Comparison of ENCODE assay signal across 9 cellular contexts in genomic region chr14:59688224-59689170, GRCh38.
A peak's percentile ranks its signal among the peaks of the same experiment; 100 is the strongest.
DNase-seq lines count a peak whose midpoint lies in the region; ATAC-seq and TF ChIP-seq lines count a peak whose summit lies in the region.
"Had no signal": no experiment of that assay in that cellular context is flagged by ENCODE, and none has a peak within 500 bp of the region (broad histone marks: within the 10 kb centered on the region; RNA-seq: fewer than 3 reads in every experiment).

No MANE protein-coding gene starts in this region.

- POLR2A ChIA-PET in activated CD4-positive, alpha-beta T cell treated with anti-CD3 and anti-CD28 coated beads, Interleukin-2, amount 10 ng/mL, durations not matched to agents 7 days and 5 days (lab: Charles Lee), result no interaction called here

- no peaks in the 10 kb centered on the region for H3K36me3 Mint-ChIP-seq in activated CD4-positive, alpha-beta T cell treated with anti-CD3 and anti-CD28 coated beads, Interleukin-2, amount 10 ng/mL, durations not matched to agents 7 days and 5 days (ENCODE audit: low read depth)

- TF ChIP-seq CTCF in lung (IDR thresholded peaks at IDR 0.05; ENCODE audit: control extremely low read depth, extremely low read depth), result peak; percentile 12

- WGBS in lung, 2 donors, result 68 to 71% methylated on average over 8 of the region's 8 CpGs

- peaks cover 0 to 16% of the 10 kb centered on the region in 2 donors for H3K9me3 ChIP-seq in lung (ENCODE audit: control insufficient read depth in 2 of 2, insufficient read depth in 1 of 2, low read length in 1 of 2)
- H3K9me3 ChIP-seq: gastrocnemius medialis had no signal

- H3K27me3 Mint-ChIP-seq in activated CD4-positive, alpha-beta T cell treated with anti-CD3 and anti-CD28 coated beads, Interleukin-2, amount 10 ng/mL, durations not matched to agents 7 days and 5 days, result peaks cover 17% of the 10 kb centered on the region

- no peaks in the 10 kb centered on the region for H3K36me3 ChIP-seq in lung (ENCODE audit: control insufficient read depth in 2 of 2, insufficient read depth in 2 of 2, low read length in 2 of 2)
- H3K36me3 ChIP-seq: gastrocnemius medialis had no signal

- CTCF ChIA-PET in activated CD4-positive, alpha-beta T cell treated with anti-CD3 and anti-CD28 coated beads, Interleukin-2, amount 10 ng/mL, durations not matched to agents 7 days and 5 days (lab: Charles Lee), result no interaction called here

- DNase-seq in activated CD4-positive, alpha-beta T cell treated with anti-CD3 and anti-CD28 coated beads, Interleukin-2, amount 10 ng/mL, durations not matched to agents 7 days and 5 days, result peak; percentile 43
- DNase-seq in activated CD4-positive, alpha-beta T cell treated with anti-CD3 and anti-CD28 coated beads, Interleukin-2, amount 50 U/mL, for 4 hours, result no peak
- peak; percentile 25 for DNase-seq in HK-2 (ENCODE audit: unreplicated experiment)
- peak; percentile 72 for DNase-seq in OCI-M1 (lab: John Stamatoyannopoulos, UW)
- DNase-seq in cerebellar cortex (ENCODE audit: low spot score), result peak; percentile 72
- DNase-seq in lung (ENCODE audit: low spot score), result no peak
- no peak for DNase-seq in NCI-H345 (lab: John Stamatoyannopoulos, UW)
- DNase-seq: gastrocnemius medialis had no signal

- H3K9me3 Mint-ChIP-seq in activated CD4-positive, alpha-beta T cell treated with anti-CD3 and anti-CD28 coated beads, Interleukin-2, amount 10 ng/mL, durations not matched to agents 7 days and 5 days, result no peaks in the 10 kb centered on the region

- no peak overlapping the region for H3K4me3 ChIP-seq in lung
- H3K4me3 ChIP-seq: gastrocnemius medialis had no signal

- H3K27me3 ChIP-seq in lung (ENCODE audit: control insufficient read depth, insufficient read depth), result no peaks in the 10 kb centered on the region
- H3K27me3 ChIP-seq: gastrocnemius medialis had no signal

- ATAC-seq in GM21576 (IDR thresholded peaks at IDR 0.05; ENCODE audit: unreplicated experiment) (peak; percentile 98), lung (ENCODE audit: insufficient read depth, low FRiP score) (peak; percentile 62)

- H3K4me1 ChIP-seq in lung (ENCODE audit: control insufficient read depth in 2 of 2, insufficient read depth in 2 of 2, low read length in 2 of 2), result no peaks in the 10 kb centered on the region
- H3K4me1 ChIP-seq: gastrocnemius medialis had no signal

- H3K4me1 Mint-ChIP-seq in activated CD4-positive, alpha-beta T cell treated with anti-CD3 and anti-CD28 coated beads, Interleukin-2, amount 10 ng/mL, durations not matched to agents 7 days and 5 days, result no peaks in the 10 kb centered on the region

- H3K4me3 Mint-ChIP-seq in activated CD4-positive, alpha-beta T cell treated with anti-CD3 and anti-CD28 coated beads, Interleukin-2, amount 10 ng/mL, durations not matched to agents 7 days and 5 days, result no peak overlapping the region

- H3K27ac ChIP-seq in lung (ENCODE audit: low read depth in 1 of 2, low read length in 1 of 2), result no peak overlapping the region
- H3K27ac ChIP-seq: gastrocnemius medialis had no signal

- H3K27ac Mint-ChIP-seq in activated CD4-positive, alpha-beta T cell treated with anti-CD3 and anti-CD28 coated beads, Interleukin-2, amount 10 ng/mL, durations not matched to agents 7 days and 5 days, result no peak overlapping the region

Comparison
In these comparisons a context has a peak if more than half of its experiments do, and no peak if none do; other contexts are left out.
1. DNase-seq: peak in activated CD4-positive, alpha-beta T cell treated with anti-CD3 and anti-CD28 coated beads, Interleukin-2, amount 10 ng/mL, durations not matched to agents 7 days and 5 days (single experiment), HK-2 (single experiment), OCI-M1 (single experiment) and cerebellar cortex (single experiment); none in activated CD4-positive, alpha-beta T cell treated with anti-CD3 and anti-CD28 coated beads, Interleukin-2, amount 50 U/mL, for 4 hours (0 of 2), lung (single experiment) and NCI-H345 (single experiment).